15 cellular contexts compared by ENCODE assay signal in genomic region chr15:63054281-63054683, GRCh38. TPM values are rescaled to one million over a fixed set of nuclear protein-coding genes. Genes with fewer than 3 reads are reported as not detected.
DNase-seq lines count a peak whose midpoint lies in the region; ATAC-seq and TF ChIP-seq lines count a peak whose summit lies in the region.
"Had no signal": no experiment of that assay in that cellular context is flagged by ENCODE, and none has a peak within 500 bp of the region (broad histone marks: within the 10 kb centered on the region; RNA-seq: fewer than 3 reads in every experiment).

No MANE protein-coding gene starts in this region.

- H3K27ac ChIP-seq in gastroesophageal sphincter (peak overlapping the region; percentile 96 to 98 (median 98)), urinary bladder (ENCODE audit: low read depth) (peak overlapping the region; percentile 64)

- H3K4me3 ChIP-seq in gastroesophageal sphincter (no peak overlapping the region), urinary bladder (ENCODE audit: low read depth, low read length) (no peak overlapping the region)

- peaks cover 31% of the 10 kb centered on the region for H3K36me3 Mint-ChIP-seq in nephron progenitor cell (ENCODE audit: low read depth)

- no peak for ATAC-seq in gastroesophageal sphincter
- ATAC-seq: activated T-cell treated with anti-CD3 and anti-CD28 coated beads, Interleukin-2, amount 50 U/mL, for 72 hours; stimulated activated naive CD8-positive, alpha-beta T cell treated with anti-CD3 and anti-CD28 coated beads, Interleukin-15, Interleukin-2, amounts not matched to agents 100 U/mL and 50 U/mL, for 24 hours had no signal

- peak in 1 of 2 donors; percentile 19 for TF ChIP-seq POLR2A in gastroesophageal sphincter (IDR thresholded peaks at IDR 0.05)

- no peaks in the 10 kb centered on the region for H3K9me3 ChIP-seq in gastroesophageal sphincter

- peaks cover 65% of the 10 kb centered on the region for H3K4me1 Mint-ChIP-seq in nephron progenitor cell

- H3K9me3 Mint-ChIP-seq in nephron progenitor cell = no peaks in the 10 kb centered on the region
- H3K9me3 Mint-ChIP-seq: activated T-cell treated with anti-CD3 and anti-CD28 coated beads, Interleukin-2, amount 50 U/mL, for 72 hours had no signal

- TF ChIP-seq EP300 in gastroesophageal sphincter (IDR thresholded peaks at IDR 0.05) = no peak

- peaks cover 13 to 100% (median 45%) of the 10 kb centered on the region in 3 donors for H3K4me1 ChIP-seq in gastroesophageal sphincter
- H3K4me1 ChIP-seq in urinary bladder (ENCODE audit: insufficient read depth) = peaks cover 2% of the 10 kb centered on the region

- peak overlapping the region; percentile 93 for H3K27ac Mint-ChIP-seq in nephron progenitor cell
- H3K27ac Mint-ChIP-seq: activated T-cell treated with anti-CD3 and anti-CD28 coated beads, Interleukin-2, amount 50 U/mL, for 72 hours had no signal

- 45% methylated on average over 4 of the region's 4 CpGs; no CpG with 5 or more reads in 1 of the 2 donors for WGBS in gastroesophageal sphincter (ENCODE audit: low coverage in 1 of 2), 2 donors
- 41% methylated on average over 4 of the region's 4 CpGs for WGBS in urinary bladder

- peak overlapping the region; percentile 11 for H3K4me3 Mint-ChIP-seq in nephron progenitor cell
- H3K4me3 Mint-ChIP-seq: activated T-cell treated with anti-CD3 and anti-CD28 coated beads, Interleukin-2, amount 50 U/mL, for 72 hours had no signal

- peak; percentile 28 for DNase-seq in NCI-H82 (lab: John Stamatoyannopoulos, UW)
- DNase-seq in NCI-H82 treated with DMSO at 0.1 percent for 48 hours (lab: John Stamatoyannopoulos, UW; ENCODE audit: unreplicated experiment) = no peak
- no peak for DNase-seq in nephron progenitor cell
- no peak for DNase-seq in stimulated activated naive CD4-positive, alpha-beta T cell treated with Interleukin-2 at 50 U/mL for 16 hours (lab: John Stamatoyannopoulos, UW)
- no peak for DNase-seq in COLO829 (ENCODE audit: low spot score)
- DNase-seq in activated naive CD4-positive, alpha-beta T cell treated with anti-CD3 and anti-CD28 coated beads, Interleukin-2, amount 50 U/mL, for 16 hours = no peak
- DNase-seq: 8988T; activated T-cell treated with anti-CD3 and anti-CD28 coated beads, Interleukin-2, amount 50 U/mL, for 72 hours; EL; HCEC 1CT; NCI-H1436; stimulated activated CD4-positive, alpha-beta T cell treated with anti-CD3 and anti-CD28 coated beads, Interleukin-15, amount 100 ng/mL, for 24 hours; stimulated activated naive CD8-positive, alpha-beta T cell treated with anti-CD3 and anti-CD28 coated beads, Interleukin-15, Interleukin-2, amounts not matched to agents 100 U/mL and 50 U/mL, for 24 hours had no signal

- H3K27me3 ChIP-seq in gastroesophageal sphincter = no peaks in the 10 kb centered on the region

- TF ChIP-seq CTCF in gastroesophageal sphincter (IDR thresholded peaks at IDR 0.05) (no peak), nephron progenitor cell (IDR thresholded peaks at IDR 0.05) (no peak)

- H3K27me3 Mint-ChIP-seq in nephron progenitor cell (ENCODE audit: low read depth, poor library complexity) = no peaks in the 10 kb centered on the region

- H3K36me3 ChIP-seq in gastroesophageal sphincter (peaks cover 10 to 48% of the 10 kb centered on the region in 2 donors), urinary bladder (ENCODE audit: insufficient read depth) (no peaks in the 10 kb centered on the region)

RNA-seq across cellular contexts. Expression of gene TPM1, which starts 11.7 kb away (rescaled TPM):
- total RNA-seq in gastroesophageal sphincter = 1,000 to 10,000 TPM; 3,599 to 7,152 (median 6,397) TPM
- total RNA-seq in urinary bladder = 1,685 TPM
- polyA plus RNA-seq in urinary bladder = 3,649 TPM
